Comparison of ENCODE assay signal across 13 cellular contexts in the genomic region with DNA sequence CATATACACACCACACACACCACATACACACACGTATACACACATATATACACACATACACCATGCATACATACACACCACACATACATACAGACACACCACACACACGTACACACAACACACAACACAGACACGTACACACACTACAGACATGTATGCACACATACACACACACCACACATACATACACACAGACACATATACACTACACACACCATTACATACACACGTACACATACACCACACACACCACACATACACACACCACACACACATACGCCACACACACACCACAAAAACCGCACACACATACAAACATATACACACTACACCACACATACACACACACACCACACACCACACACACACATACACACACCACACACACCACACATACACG.
DNase-seq lines count a peak whose midpoint lies in the region; FAIRE-seq and TF ChIP-seq lines count a peak whose summit lies in the region.
"Had no signal": no experiment of that assay in that cellular context is flagged by ENCODE, and none has a peak within 500 bp of the region (broad histone marks: within the 10 kb centered on the region; RNA-seq: fewer than 3 reads in every experiment).

No MANE protein-coding gene starts in this region.

- H2BK5ac ChIP-seq in neuronal stem cell (ENCODE audit: low read length): no peak overlapping the region

- no peak overlapping the region for H3K27ac ChIP-seq in neuronal stem cell (replicated peaks; ENCODE audit: low read length)
- H3K27ac ChIP-seq: BLaER1 had no signal

- H2AFZ ChIP-seq in neuronal stem cell (ENCODE audit: low read length): no peak overlapping the region

- no peak for DNase-seq in GM12891 (ENCODE audit: insufficient read length, low spot score)
- no peak for DNase-seq in HTR-8/SVneo (ENCODE audit: insufficient read length, low spot score)
- DNase-seq in bronchial epithelial cell (ENCODE audit: low read depth): no peak
- DNase-seq in neuronal stem cell (ENCODE audit: low spot score): no peak
- DNase-seq in Calu3: no peak
- no peak for DNase-seq in NCI-H82 (lab: John Stamatoyannopoulos, UW)
- DNase-seq in H54 (ENCODE audit: insufficient read length, low spot score): no peak
- no peak for DNase-seq in activated CD4-positive, CD25-positive, alpha-beta regulatory T cell (lab: John Stamatoyannopoulos, UW)
- DNase-seq: 8988T, AML-193, DMS 273 treated with DMSO at 0.1 percent for 48 hours had no signal

- peaks cover 0 to 12% of the 10 kb centered on the region in 2 donors for H3K9me3 ChIP-seq in neuronal stem cell (replicated peaks in 1 of 2; ENCODE audit: control insufficient read depth in 2 of 2, insufficient read depth in 1 of 2, low read depth in 1 of 2, low read length in 2 of 2)
- H3K9me3 ChIP-seq: BLaER1 had no signal

- TF ChIP-seq POLR2A in GM12891 (IDR thresholded peaks at IDR 0.05; ENCODE audit: low read depth, low read length) (no peak), H54 (IDR thresholded peaks at IDR 0.05; ENCODE audit: low read depth, low read length) (no peak)

- H3K36me3 ChIP-seq in bronchial epithelial cell (ENCODE audit: control insufficient read depth, insufficient read depth, low read length) (peaks cover 60% of the 10 kb centered on the region), neuronal stem cell (replicated peaks in 1 of 2; ENCODE audit: control insufficient read depth in 2 of 2, insufficient read depth in 2 of 2, low read length in 2 of 2) (peaks cover 16 to 77% of the 10 kb centered on the region in 2 donors)
- H3K36me3 ChIP-seq: BLaER1 had no signal

- H3K27me3 ChIP-seq in bronchial epithelial cell (ENCODE audit: control insufficient read depth, insufficient read depth, low read length): no peaks in the 10 kb centered on the region
- peaks cover 0 to 9% (median 0%) of the 10 kb centered on the region in 3 experiments for H3K27me3 ChIP-seq in neuronal stem cell (ENCODE audit: control insufficient read depth in 3 of 3, insufficient read depth in 3 of 3, low read depth in 1 of 3, low read length in 3 of 3)
- H3K27me3 ChIP-seq: BLaER1 had no signal

- H3K27ac Mint-ChIP-seq in Calu3 (ENCODE audit: unreplicated experiment): no peak overlapping the region

- no TSS peak for BruUV-seq in Calu3 (replicated peaks; lab: Mats Ljungman, UMichigan)

- H4K91ac ChIP-seq in neuronal stem cell (ENCODE audit: low read depth, low read length, poor library complexity): peak overlapping the region; percentile 97

- no peak overlapping the region for H3K4me3 ChIP-seq in bronchial epithelial cell (ENCODE audit: low read depth, low read length)
- H3K4me3 ChIP-seq in neuronal stem cell (ENCODE audit: low read length in 2 of 2): peak overlapping the region in 1 of 2 donors; percentile 3
- H3K4me3 ChIP-seq: BLaER1 had no signal

- intact Hi-C loops in Calu3 (cut with micrococcal nuclease; ENCODE audit: unreplicated experiment): loop anchor here (10.0 kb wide), 1 partner anchor 58 kb away; no protein-coding TSS in a partner anchor

- peak overlapping the region; percentile 32 for H3K9ac ChIP-seq in neuronal stem cell (ENCODE audit: low read depth, low read length, poor library complexity)
- H3K9ac ChIP-seq: BLaER1 had no signal

- H3K4me1 Mint-ChIP-seq in Calu3 (ENCODE audit: low read depth, unreplicated experiment): no peaks in the 10 kb centered on the region

- H2BK12ac ChIP-seq in neuronal stem cell (ENCODE audit: low read length): no peak overlapping the region

- H3K4ac ChIP-seq in neuronal stem cell (ENCODE audit: low read length): no peak overlapping the region

- H3K14ac ChIP-seq in neuronal stem cell (ENCODE audit: low read length): no peak overlapping the region

- TF ChIP-seq CTCF in bronchial epithelial cell (IDR thresholded peaks at IDR 0.05; ENCODE audit: insufficient read depth, low read length, severe bottlenecking) (no peak), Calu3 (IDR thresholded peaks at IDR 0.05; ENCODE audit: unreplicated experiment) (no peak)

- peaks cover 0 to 2% of the 10 kb centered on the region in 2 donors for H3K4me1 ChIP-seq in neuronal stem cell (ENCODE audit: control insufficient read depth in 2 of 2, insufficient read depth in 1 of 2, low read depth in 1 of 2, low read length in 2 of 2)
- H3K4me1 ChIP-seq: BLaER1 had no signal

- H3K18ac ChIP-seq in neuronal stem cell (ENCODE audit: low read length): no peak overlapping the region

- FAIRE-seq in GM12891 (lab: Jason Lieb, UNC) (peak; percentile 83), HTR-8/SVneo (lab: Jason Lieb, UNC) (peak; percentile 98), bronchial epithelial cell (lab: Jason Lieb, UNC) (peak; percentile 40), H54 (lab: Jason Lieb, UNC) (no peak)
- FAIRE-seq: GM19239 had no signal

- H3K9me3 Mint-ChIP-seq in Calu3 (ENCODE audit: low read depth, unreplicated experiment): no peaks in the 10 kb centered on the region

- CTCF ChIA-PET in Calu3 (lab: Charles Lee): no interaction called here

- H3K4me2 ChIP-seq in neuronal stem cell (ENCODE audit: insufficient read depth, low read length, poor library complexity, severe bottlenecking): no peak overlapping the region
- H3K4me2 ChIP-seq: BLaER1 had no signal

- no peaks in the 10 kb centered on the region for H3K27me3 Mint-ChIP-seq in Calu3 (ENCODE audit: unreplicated experiment)

- H3K23ac ChIP-seq in neuronal stem cell (ENCODE audit: low read depth, low read length, poor library complexity): no peak overlapping the region

- H2BK15ac ChIP-seq in neuronal stem cell (ENCODE audit: low read length): no peak overlapping the region

- H2BK120ac ChIP-seq in neuronal stem cell (ENCODE audit: low read depth, low read length): no peak overlapping the region

- WGBS in neuronal stem cell (ENCODE audit: extremely low coverage in 2 of 2, insufficient read length in 2 of 2, insufficient replicate concordance in 1 of 2), 2 donors: 98 to 100% methylated on average over 3 to 5 of the region's 7 CpGs

- peaks cover 2% of the 10 kb centered on the region for H3K79me1 ChIP-seq in neuronal stem cell (ENCODE audit: low read depth, low read length)

- H3K4me3 Mint-ChIP-seq in Calu3 (ENCODE audit: low read depth, unreplicated experiment): no peak overlapping the region

- H4K8ac ChIP-seq in neuronal stem cell (ENCODE audit: low read depth, low read length): no peak overlapping the region

- H3K36me3 Mint-ChIP-seq in Calu3 (ENCODE audit: insufficient read depth, unreplicated experiment): peaks cover 16% of the 10 kb centered on the region

- H2AK5ac ChIP-seq in neuronal stem cell (ENCODE audit: low read depth, low read length): no peak overlapping the region

TF ChIP-seq in GM12891, 5 proteins besides CTCF, POLR2A, EP300 and RAD21:
- no peak for TF ChIP-seq PAX5 (IDR thresholded peaks at IDR 0.05; ENCODE audit: insufficient read depth, low read length, severe bottlenecking)
- TF ChIP-seq SPI1 (IDR thresholded peaks at IDR 0.05; ENCODE audit: low read depth, low read length): no peak
- TF ChIP-seq TAF1 (IDR thresholded peaks at IDR 0.05; ENCODE audit: low read depth, low read length): no peak
- no peak for TF ChIP-seq POLR2AphosphoS5 (IDR thresholded peaks at IDR 0.05; ENCODE audit: low read depth, low read length)
- no peak for TF ChIP-seq POU2F2 (IDR thresholded peaks at IDR 0.05; ENCODE audit: low read depth, low read length)
